Comparison of ENCODE assay signal across 23 cellular contexts in the genomic region with DNA sequence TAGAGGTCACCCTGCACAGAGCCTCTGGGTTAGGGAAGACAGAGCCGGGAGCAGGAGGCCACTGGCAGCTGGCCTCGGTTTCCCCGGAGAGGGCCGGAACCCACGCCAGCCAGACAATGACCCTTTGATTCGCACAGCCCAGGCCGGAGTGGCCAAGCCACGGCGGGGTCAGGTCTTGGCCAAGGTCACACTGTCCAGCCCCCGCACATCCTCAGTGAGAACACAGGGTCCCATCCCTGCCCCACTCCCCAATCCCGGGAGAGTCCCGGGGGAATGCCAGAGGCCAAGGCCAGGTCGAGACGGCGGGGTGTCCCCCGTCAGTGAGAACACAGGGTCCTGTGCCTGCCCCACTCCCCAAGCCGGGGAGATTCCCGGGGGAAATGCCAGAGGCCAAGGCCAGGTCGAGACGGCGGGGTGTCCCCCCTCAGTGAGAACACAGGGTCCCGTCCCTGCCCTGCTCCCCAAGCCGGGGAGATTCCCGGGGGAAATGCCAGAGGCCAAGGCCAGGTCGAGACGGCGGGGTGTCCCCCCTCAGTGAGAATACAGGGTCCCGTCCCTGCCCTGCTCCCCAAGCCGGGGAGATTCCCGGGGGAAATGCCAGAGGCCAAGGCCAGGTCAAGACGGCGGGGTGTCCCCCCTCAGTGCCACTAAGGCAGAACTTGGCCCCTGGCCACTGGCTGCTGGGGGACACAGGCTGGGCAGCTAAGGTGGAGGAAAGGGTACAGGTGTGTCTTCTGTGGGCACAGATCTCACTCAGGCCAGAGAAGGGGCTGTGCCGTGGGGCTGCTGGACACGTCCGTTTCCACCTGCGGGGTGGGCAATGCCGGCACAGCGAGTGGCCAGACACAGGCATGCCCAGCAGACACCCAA. TPM values are rescaled to one million over a fixed set of nuclear protein-coding genes. Genes with fewer than 3 reads are reported as not detected.
DNase-seq lines count a peak whose midpoint lies in the region; ATAC-seq and TF ChIP-seq lines count a peak whose summit lies in the region.
"Had no signal": no experiment of that assay in that cellular context is flagged by ENCODE, and none has a peak within 500 bp of the region (broad histone marks: within the 10 kb centered on the region; RNA-seq: fewer than 3 reads in every experiment).

No MANE protein-coding gene starts in this region.

- TF ChIP-seq EP300 in esophagus muscularis mucosa (IDR thresholded peaks at IDR 0.05): no peak

- H3K4me1 ChIP-seq in esophagus muscularis mucosa (peaks cover 24 to 71% (median 69%) of the 10 kb centered on the region in 4 donors), right lobe of liver (peaks cover 0 to 13% (median 0%) of the 10 kb centered on the region in 4 donors), gastrocnemius medialis (peaks cover 0 to 27% of the 10 kb centered on the region in 2 donors), tibial artery (peaks cover 5 to 37% (median 26%) of the 10 kb centered on the region in 4 donors)

- in situ Hi-C loops in gastrocnemius medialis (cut with MboI; ENCODE audit: low sequenced_read_pairs in 4 of 4): no loop called here

- TF ChIP-seq CTCF in esophagus muscularis mucosa (IDR thresholded peaks at IDR 0.05) (no peak), right lobe of liver (IDR thresholded peaks at IDR 0.05) (no peak), gastrocnemius medialis (IDR thresholded peaks at IDR 0.05 in 4 of 5, conservative IDR thresholded peaks at IDR 0.05 in 1 of 5) (no peak), tibial artery (IDR thresholded peaks at IDR 0.05) (no peak)

- H3K9me3 ChIP-seq in esophagus muscularis mucosa: no peaks in the 10 kb centered on the region
- no peaks in the 10 kb centered on the region for H3K9me3 ChIP-seq in right lobe of liver
- no peaks in the 10 kb centered on the region for H3K9me3 ChIP-seq in gastrocnemius medialis
- no peaks in the 10 kb centered on the region for H3K9me3 ChIP-seq in tibial artery
- H3K9me3 ChIP-seq: BLaER1 treated with 17β-estradiol and CSF1 and Interleukin-3, amounts not matched to agents 10 nM and 100 nM; SJSA1; upper lobe of left lung had no signal

- no peaks in the 10 kb centered on the region for H3K36me3 ChIP-seq in esophagus muscularis mucosa
- H3K36me3 ChIP-seq in right lobe of liver: no peaks in the 10 kb centered on the region
- H3K36me3 ChIP-seq in gastrocnemius medialis: no peaks in the 10 kb centered on the region
- no peaks in the 10 kb centered on the region for H3K36me3 ChIP-seq in tibial artery
- H3K36me3 ChIP-seq: BLaER1 treated with 17β-estradiol and CSF1 and Interleukin-3, amounts not matched to agents 10 nM and 100 nM had no signal

- peaks cover 0 to 26% (median 0%) of the 10 kb centered on the region in 4 donors for H3K27me3 ChIP-seq in esophagus muscularis mucosa
- no peaks in the 10 kb centered on the region for H3K27me3 ChIP-seq in right lobe of liver
- peaks cover 12 to 20% (median 13%) of the 10 kb centered on the region in 3 donors for H3K27me3 ChIP-seq in gastrocnemius medialis
- H3K27me3 ChIP-seq in tibial artery: no peaks in the 10 kb centered on the region
- H3K27me3 ChIP-seq: SJSA1 had no signal

- H3K4me3 ChIP-seq in esophagus muscularis mucosa (no peak overlapping the region), right lobe of liver (no peak overlapping the region), gastrocnemius medialis (no peak overlapping the region), tibial artery (no peak overlapping the region)
- H3K4me3 ChIP-seq: BLaER1 treated with 17β-estradiol and CSF1 and Interleukin-3, amounts not matched to agents 10 nM and 100 nM had no signal

- H3K27ac ChIP-seq in esophagus muscularis mucosa (replicated peaks in 1 of 4) (peak overlapping the region; percentile 95 to 99 (median 96)), right lobe of liver (no peak overlapping the region), gastrocnemius medialis (peak overlapping the region in 3 of 4 donors; percentile 44 to 75 (median 73)), tibial artery (peak overlapping the region in 1 of 2 donors; percentile 97)
- H3K27ac ChIP-seq: BLaER1 treated with 17β-estradiol and CSF1 and Interleukin-3, amounts not matched to agents 10 nM and 100 nM had no signal

- ATAC-seq in right lobe of liver (peak in 3 of 4 donors; percentile 4 to 23 (median 19)), gastrocnemius medialis (no peak)
- ATAC-seq: natural killer cell treated with Interleukin-12 subunit alpha and Interleukin-12 subunit beta and Interleukin-15 and Interleukin-18, amount 100 ng/mL, for 72 hours; stimulated activated naive B cell treated with anti-CD40 and anti-IgM and Interleukin-4, amounts not matched to agents 10 μg/mL and 1 μg/mL and 100 μg/mL, for 72 hours had no signal

- TF ChIP-seq POLR2A in esophagus muscularis mucosa (IDR thresholded peaks at IDR 0.05; ENCODE audit: low read depth) (no peak), right lobe of liver (IDR thresholded peaks at IDR 0.05) (no peak), gastrocnemius medialis (IDR thresholded peaks at IDR 0.05) (no peak)

- DNase-seq in HuH-7.5 (ENCODE audit: low spot score) (peak; percentile 27), esophagus muscularis mucosa (ENCODE audit: extremely low spot score) (no peak), right lobe of liver (no peak), gastrocnemius medialis (no peak), activated gamma-delta T cell (lab: John Stamatoyannopoulos, UW) (no peak), tibial artery (no peak), GM03348 (ENCODE audit: low spot score) (no peak)
- DNase-seq in activated CD4-positive, CD25-positive, alpha-beta regulatory T cell (lab: John Stamatoyannopoulos, UW): no peak
- DNase-seq: activated CD4-positive, alpha-beta T cell treated with anti-CD3 and anti-CD28 coated beads, Interleukin-2, amount 50 U/mL, for 48 hours; activated naive CD4-positive, alpha-beta T cell; islet precursor cell; NCI-H1436; NCI-H2171; NCI-H526 treated with DMSO at 0.1 percent for 48 hours; OCI-M1; stimulated activated naive B cell treated with anti-CD40 and anti-IgM and Interleukin-4, amounts not matched to agents 10 μg/mL and 1 μg/mL and 100 μg/mL, for 72 hours; T-helper 2 cell had no signal

- WGBS in esophagus muscularis mucosa: 71% methylated on average over 29 of the region's 38 CpGs
- 35% methylated on average over 5 of the region's 38 CpGs for WGBS in right lobe of liver (ENCODE audit: insufficient coverage, low coverage, low lambda C conversion rate, missing lambda C conversion rate)

- intact Hi-C loops in esophagus muscularis mucosa (cut with DNase I): no loop called here
- intact Hi-C loops in right lobe of liver (cut with DNase I): no loop called here
- intact Hi-C loops in gastrocnemius medialis (cut with DNase I; ENCODE audit: low total_unique reads): no loop called here
- intact Hi-C loops in tibial artery (cut with DNase I; ENCODE audit: low total_unique reads): no loop called here

RNA-seq across cellular contexts. Expression of gene FSTL3, which starts 1.7 kb away (rescaled TPM):
- total RNA-seq in esophagus muscularis mucosa: 100 to 1,000 TPM; 115 to 226 (median 217) TPM
- total RNA-seq in right lobe of liver: 10 to 100 TPM in 3 of 6 experiments, 1 to 10 TPM in 3; 4.2 to 18.7 (median 10.4) TPM
- 10 to 100 TPM in 3 of 4 donors, 1 to 10 TPM in 1; 7.5 to 20.1 (median 15.9) TPM for total RNA-seq in gastrocnemius medialis

RNA-seq across cellular contexts. Expression of gene RNF126, which starts 11.5 kb away (rescaled TPM):
- 10 to 100 TPM; 41.5 to 63.5 (median 62.3) TPM for total RNA-seq in esophagus muscularis mucosa
- total RNA-seq in right lobe of liver: 10 to 100 TPM; 18.3 to 85.0 (median 28.8) TPM
- total RNA-seq in gastrocnemius medialis: 100 to 1,000 TPM in 3 of 4 donors, 10 to 100 TPM in 1; 72.3 to 148 (median 129) TPM

RNA-seq across cellular contexts. Expression of gene PRSS57, which starts 20.7 kb away (rescaled TPM):
- total RNA-seq in esophagus muscularis mucosa (under 1 TPM in 1 of 4 donors, not detected in 3; 0.34 TPM), right lobe of liver (under 1 TPM in 1 of 6 experiments, not detected in 5; 0.20 TPM), gastrocnemius medialis (not detected)
- total RNA-seq: H4, mesenteric fat pad, SJSA1 had no signal

RNA-seq across cellular contexts. Expression of gene PALM, which starts 34.2 kb away (rescaled TPM):
- 100 to 1,000 TPM in 1 of 4 donors, 10 to 100 TPM in 3; 42.8 to 119 (median 70.8) TPM for total RNA-seq in esophagus muscularis mucosa
- 10 to 100 TPM in 2 of 6 experiments, 1 to 10 TPM in 4; 4.6 to 12.7 (median 7.1) TPM for total RNA-seq in right lobe of liver
- total RNA-seq in gastrocnemius medialis: 10 to 100 TPM in 1 of 4 donors, 1 to 10 TPM in 3; 4.4 to 10.2 (median 7.2) TPM
- total RNA-seq: natural killer cell treated with Interleukin-12 subunit alpha and Interleukin-12 subunit beta and Interleukin-15 and Interleukin-18, amount 100 ng/mL, for 72 hours; SJSA1 had no signal

RNA-seq across cellular contexts. Expression of gene FGF22, which starts 34.8 kb away (rescaled TPM):
- 1 to 10 TPM in 2 of 4 donors, under 1 TPM in 2; 0.50 to 2.1 (median 1.4) TPM for total RNA-seq in esophagus muscularis mucosa
- under 1 TPM in 1 of 6 experiments, not detected in 5; 0.15 TPM for total RNA-seq in right lobe of liver
- not detected for total RNA-seq in gastrocnemius medialis
- total RNA-seq: H4; natural killer cell treated with Interleukin-12 subunit alpha and Interleukin-12 subunit beta and Interleukin-15 and Interleukin-18, amount 100 ng/mL, for 72 hours had no signal

Comparison
In these comparisons a context has a peak if more than half of its experiments do, and no peak if none do; other contexts are left out.
1. H3K27ac ChIP-seq: peak in esophagus muscularis mucosa (4 of 4) and gastrocnemius medialis (3 of 4); none in right lobe of liver (0 of 3).
2. ATAC-seq: peak in right lobe of liver (3 of 4); none in gastrocnemius medialis (0 of 2).
3. RNA of gene FSTL3, which starts 1.7 kb away (total RNA-seq): 115 to 226 TPM in esophagus muscularis mucosa; 7.5 to 20.1 TPM in gastrocnemius medialis and 4.2 to 18.7 TPM in right lobe of liver; every median in the first group is over 4 times any median in the second.